In genomic region chr7:22949944-22950343, GRCh38 we compare ENCODE assay signal across 31 cellular contexts.
DNase-seq lines count a peak whose midpoint lies in the region; ATAC-seq, FAIRE-seq and TF ChIP-seq lines count a peak whose summit lies in the region.
"Had no signal": no experiment of that assay in that cellular context is flagged by ENCODE, and none has a peak within 500 bp of the region (broad histone marks: within the 10 kb centered on the region; RNA-seq: fewer than 3 reads in every experiment).

No MANE protein-coding gene starts in this region.

- in situ Hi-C loops in GM23248 (cut with MboI), result no loop called here

- CTCF ChIA-PET in AG04449 (lab: Yijun Ruan, JAX) (interaction anchor here (1.5 to 4.2 kb wide), 3 partner anchors 12 to 389 kb away, joined by 3 to 22 read pairs (median 4); no protein-coding TSS in a partner anchor), WTC11 (lab: Charles Lee) (interaction anchor here (1.2 to 1.3 kb wide), 3 partner anchors 8 to 167 kb away, joined by 3 to 5 read pairs (median 3); no protein-coding TSS in a partner anchor)

- H3K27me3 ChIP-seq in GM23248 (replicated peaks; ENCODE audit: insufficient read depth), result no peaks in the 10 kb centered on the region
- H3K27me3 ChIP-seq: esophagus squamous epithelium, MG63, pancreas, SJSA1, spleen, upper lobe of left lung had no signal

- DNase-seq in AG04449 (ENCODE audit: low read depth, low spot score) (no peak), GM23248 (peak; percentile 63), WTC11 (ENCODE audit: low spot score) (no peak), foreskin fibroblast (no peak), NCI-H1092 treated with DMSO at 0.1 percent for 48 hours (lab: John Stamatoyannopoulos, UW) (no peak), HTR-8/SVneo (ENCODE audit: insufficient read length, low spot score) (no peak)
- no peak for DNase-seq in activated T-cell treated with anti-CD3 and anti-CD28 coated beads, Interleukin-2, amount 50 U/mL, for 4 hours
- DNase-seq: activated CD4-positive, alpha-beta T cell treated with anti-CD3 and anti-CD28 coated beads, Interleukin-2, amount 50 U/mL, for 48 hours; activated CD8-positive, alpha-beta memory T cell treated with anti-CD3 and anti-CD28 coated beads, Interleukin-2, amount 50 U/mL, for 48 hours; C1 segment of cervical spinal cord; caudate nucleus; DMS79 treated with DMSO at 0.1 percent for 48 hours; esophagus squamous epithelium; islet precursor cell; KBM-7; MG63; mucosa of descending colon; NCI-H2081 treated with DMSO at 0.1 percent for 48 hours; NCI-H345; NCI-H774; pancreas; retina; RPMI8226; spleen; T-helper 1 cell; upper lobe of left lung had no signal

- ATAC-seq in WTC11, result peak; percentile 72
- no peak for ATAC-seq in HG03095 (IDR thresholded peaks at IDR 0.05; ENCODE audit: unreplicated experiment)
- ATAC-seq in activated T-cell treated with anti-CD3 and anti-CD28 coated beads, Interleukin-2, amount 50 U/mL, for 4 hours, result no peak
- ATAC-seq: activated naive CD4-positive, alpha-beta T cell treated with anti-CD3 and anti-CD28 coated beads, Interleukin-2, amount 50 U/mL, for 72 hours; mucosa of descending colon; pancreas had no signal

- no peak overlapping the region for H3K4me3 ChIP-seq in AG04449 (ENCODE audit: low read depth, low read length)
- no peak overlapping the region for H3K4me3 ChIP-seq in GM23248
- no peak overlapping the region for H3K4me3 ChIP-seq in foreskin fibroblast (ENCODE audit: low read depth in 1 of 2, low read length in 2 of 2)
- H3K4me3 ChIP-seq: esophagus squamous epithelium, MG63, mucosa of descending colon, pancreas, SJSA1, spleen, upper lobe of left lung had no signal

- H3K4me3 Mint-ChIP-seq in WTC11, result no peak overlapping the region
- no peak overlapping the region for H3K4me3 Mint-ChIP-seq in activated T-cell treated with anti-CD3 and anti-CD28 coated beads, Interleukin-2, amount 50 U/mL, for 4 hours
- H3K4me3 Mint-ChIP-seq: nephron had no signal

- FAIRE-seq in HTR-8/SVneo (lab: Jason Lieb, UNC), result no peak

- H3K36me3 Mint-ChIP-seq in WTC11, result no peaks in the 10 kb centered on the region; the same call in 1 of the 2 replicates
- peaks cover 6% of the 10 kb centered on the region for H3K36me3 Mint-ChIP-seq in activated T-cell treated with anti-CD3 and anti-CD28 coated beads, Interleukin-2, amount 50 U/mL, for 4 hours (ENCODE audit: insufficient read depth)
- H3K36me3 Mint-ChIP-seq: activated naive CD4-positive, alpha-beta T cell treated with anti-CD3 and anti-CD28 coated beads, Interleukin-2, amount 50 U/mL, for 72 hours had no signal

- no peak overlapping the region for H3K27ac Mint-ChIP-seq in WTC11
- H3K27ac Mint-ChIP-seq: activated naive CD4-positive, alpha-beta T cell treated with anti-CD3 and anti-CD28 coated beads, Interleukin-2, amount 50 U/mL, for 72 hours; activated T-helper 2 cell treated with anti-CD3 and anti-CD28 coated beads, Interferon-gamma antibody, Interleukin-2, Interleukin-4, amounts not matched to agents 10 μg/mL and 5 μg/mL and 100 μg/mL, durations not matched to agents 14 hours and 24 hours and 36 hours had no signal

- POLR2A ChIA-PET in AG04449 (lab: Yijun Ruan, JAX), result no interaction called here
- POLR2A ChIA-PET in WTC11 (lab: Charles Lee), result interaction anchor here (0.8 kb wide), 1 partner anchor 156 kb away, joined by 4 read pairs; the partner anchor contains the start of gene KLHL7

- H3K9me2 ChIP-seq in GM23248 (ENCODE audit: insufficient read depth), result no peaks in the 10 kb centered on the region

- no peaks in the 10 kb centered on the region for H3K27me3 Mint-ChIP-seq in WTC11 (ENCODE audit: low read depth)
- no peaks in the 10 kb centered on the region for H3K27me3 Mint-ChIP-seq in activated T-cell treated with anti-CD3 and anti-CD28 coated beads, Interleukin-2, amount 50 U/mL, for 4 hours (ENCODE audit: low read depth)

- no peaks in the 10 kb centered on the region for H4K20me1 ChIP-seq in GM23248 (ENCODE audit: insufficient read depth)

- 35 to 74% methylated on average over 2 of the region's 2 CpGs for WGBS in GM23248 (ENCODE audit: low coverage in 1 of 2, low lambda C conversion rate in 2 of 2, missing lambda C conversion rate in 2 of 2), 2 experiments

- no peaks in the 10 kb centered on the region for H3K9me3 ChIP-seq in GM23248 (ENCODE audit: low read depth)
- H3K9me3 ChIP-seq: esophagus squamous epithelium, MG63, mucosa of descending colon, pancreas, SJSA1, spleen, upper lobe of left lung had no signal

- H3K9ac ChIP-seq in GM23248, result no peak overlapping the region

- H3K4me1 ChIP-seq in GM23248 (ENCODE audit: insufficient read depth), result peaks cover 10% of the 10 kb centered on the region; the same call in 1 of the 2 replicates
- H3K4me1 ChIP-seq: esophagus squamous epithelium, SJSA1, spleen had no signal

- no peak overlapping the region for H3K27ac ChIP-seq in GM23248
- H3K27ac ChIP-seq: esophagus squamous epithelium, pancreas, SJSA1, spleen, upper lobe of left lung had no signal

- H2AFZ ChIP-seq in GM23248, result no peak overlapping the region

- H3K4me1 Mint-ChIP-seq in WTC11, result peaks cover 45% of the 10 kb centered on the region
- H3K4me1 Mint-ChIP-seq in activated T-cell treated with anti-CD3 and anti-CD28 coated beads, Interleukin-2, amount 50 U/mL, for 4 hours (ENCODE audit: low read depth), result no peaks in the 10 kb centered on the region

- peaks cover 20% of the 10 kb centered on the region; the same call in 1 of the 2 replicates for H3K36me3 ChIP-seq in GM23248 (ENCODE audit: low read depth)
- H3K36me3 ChIP-seq: pancreas, SJSA1 had no signal

- no peaks in the 10 kb centered on the region; the same call in 1 of the 2 replicates for H3K79me2 ChIP-seq in GM23248 (ENCODE audit: insufficient read depth)

- TF ChIP-seq CTCF in AG04449 (IDR thresholded peaks at IDR 0.05; ENCODE audit: insufficient read depth, low read length, missing control alignments), result peak; percentile 3
- TF ChIP-seq CTCF in WTC11 (IDR thresholded peaks at IDR 0.05), result no peak
- peak; percentile 18 for TF ChIP-seq CTCF in foreskin fibroblast (IDR thresholded peaks at IDR 0.05; ENCODE audit: low read depth, low read length)

- H3K9me3 Mint-ChIP-seq in WTC11, result no peaks in the 10 kb centered on the region
- H3K9me3 Mint-ChIP-seq in activated T-cell treated with anti-CD3 and anti-CD28 coated beads, Interleukin-2, amount 50 U/mL, for 4 hours, result no peaks in the 10 kb centered on the region
- H3K9me3 Mint-ChIP-seq: activated naive CD4-positive, alpha-beta T cell treated with anti-CD3 and anti-CD28 coated beads, Interleukin-2, amount 50 U/mL, for 72 hours; activated T-helper 2 cell treated with anti-CD3 and anti-CD28 coated beads, Interferon-gamma antibody, Interleukin-2, Interleukin-4, amounts not matched to agents 10 μg/mL and 5 μg/mL and 100 μg/mL, durations not matched to agents 14 hours and 24 hours and 36 hours; nephron had no signal

- H3K4me2 ChIP-seq in GM23248 (ENCODE audit: unreplicated experiment), result no peak overlapping the region

- H3F3A ChIP-seq in GM23248 (ENCODE audit: insufficient read depth), result 0 out of 2 replicates have a peak, but pooled peaks cover 10% of the 10 kb centered on the region

TF ChIP-seq in WTC11, 78 proteins besides CTCF, POLR2A, EP300 and RAD21:
- TF ChIP-seq PRRX2 (CRISPR knock-in tag; IDR thresholded peaks at IDR 0.05) (no peak), TEAD4 (CRISPR knock-in tag; IDR thresholded peaks at IDR 0.05) (no peak), ZNF423 (CRISPR knock-in tag; IDR thresholded peaks at IDR 0.05) (no peak)
- TF ChIP-seq, protein P1, sequence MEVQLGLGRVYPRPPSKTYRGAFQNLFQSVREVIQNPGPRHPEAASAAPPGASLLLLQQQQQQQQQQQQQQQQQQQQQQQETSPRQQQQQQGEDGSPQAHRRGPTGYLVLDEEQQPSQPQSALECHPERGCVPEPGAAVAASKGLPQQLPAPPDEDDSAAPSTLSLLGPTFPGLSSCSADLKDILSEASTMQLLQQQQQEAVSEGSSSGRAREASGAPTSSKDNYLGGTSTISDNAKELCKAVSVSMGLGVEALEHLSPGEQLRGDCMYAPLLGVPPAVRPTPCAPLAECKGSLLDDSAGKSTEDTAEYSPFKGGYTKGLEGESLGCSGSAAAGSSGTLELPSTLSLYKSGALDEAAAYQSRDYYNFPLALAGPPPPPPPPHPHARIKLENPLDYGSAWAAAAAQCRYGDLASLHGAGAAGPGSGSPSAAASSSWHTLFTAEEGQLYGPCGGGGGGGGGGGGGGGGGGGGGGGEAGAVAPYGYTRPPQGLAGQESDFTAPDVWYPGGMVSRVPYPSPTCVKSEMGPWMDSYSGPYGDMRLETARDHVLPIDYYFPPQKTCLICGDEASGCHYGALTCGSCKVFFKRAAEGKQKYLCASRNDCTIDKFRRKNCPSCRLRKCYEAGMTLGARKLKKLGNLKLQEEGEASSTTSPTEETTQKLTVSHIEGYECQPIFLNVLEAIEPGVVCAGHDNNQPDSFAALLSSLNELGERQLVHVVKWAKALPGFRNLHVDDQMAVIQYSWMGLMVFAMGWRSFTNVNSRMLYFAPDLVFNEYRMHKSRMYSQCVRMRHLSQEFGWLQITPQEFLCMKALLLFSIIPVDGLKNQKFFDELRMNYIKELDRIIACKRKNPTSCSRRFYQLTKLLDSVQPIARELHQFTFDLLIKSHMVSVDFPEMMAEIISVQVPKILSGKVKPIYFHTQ (CRISPR knock-in tag; IDR thresholded peaks at IDR 0.05), result no peak
